9 cellular contexts compared by ENCODE assay signal in the genomic region with DNA sequence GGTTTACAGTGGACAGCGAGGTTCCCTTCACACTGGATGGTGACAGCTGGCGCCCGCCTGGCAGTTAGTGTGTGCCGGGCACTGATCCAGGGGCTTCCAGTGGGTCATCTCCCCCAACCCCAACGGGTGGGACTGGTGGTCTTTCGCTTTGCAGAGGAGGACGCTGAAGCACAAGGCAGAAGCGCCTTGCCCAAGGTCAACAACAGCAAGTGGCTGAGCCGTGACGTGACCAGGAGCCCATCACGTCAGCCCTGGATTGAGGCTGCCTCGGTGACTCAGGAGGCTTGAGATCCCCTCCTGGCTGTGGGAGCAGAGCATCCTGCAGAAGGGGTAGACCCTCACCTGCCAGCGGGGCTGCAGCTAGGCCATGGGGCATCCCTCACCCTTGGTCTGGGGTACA.
"Had no signal": no experiment of that assay in that cellular context is flagged by ENCODE, and none has a peak within 500 bp of the region (broad histone marks: within the 10 kb centered on the region; RNA-seq: fewer than 3 reads in every experiment).

No MANE protein-coding gene starts in this region.

- FAIRE-seq: H1, H54 had no signal

- H3K4me3 ChIP-seq: GM23338, HAP-1 had no signal

- H3K9ac ChIP-seq: KMS-11 had no signal

- ATAC-seq: GM23338, HCT116 had no signal

- DNase-seq: HFFc6, KBM-7 had no signal

- H3K27ac ChIP-seq: HL-60, KMS-11 had no signal

- H2AFZ ChIP-seq: GM23338 had no signal

- H3K4me1 ChIP-seq: HAP-1 had no signal

- H3K36me3 ChIP-seq: HAP-1 had no signal

- H3K4me2 ChIP-seq: GM23338, KMS-11 had no signal

- H3K9me3 ChIP-seq: HAP-1 had no signal
